Comparison of ENCODE assay signal across 8 cellular contexts in genomic region chrX:107714196-107714811, GRCh38.
DNase-seq lines count a peak whose midpoint lies in the region; ATAC-seq and TF ChIP-seq lines count a peak whose summit lies in the region.

No MANE protein-coding gene starts in this region.

- ATAC-seq in HG02610 (IDR thresholded peaks at IDR 0.05; ENCODE audit: unreplicated experiment) (no peak), HG03025 (IDR thresholded peaks at IDR 0.05; ENCODE audit: low FRiP score, unreplicated experiment) (no peak)

- peaks cover 24% of the 10 kb centered on the region for H3K36me3 ChIP-seq in CD8-positive, alpha-beta memory T cell (ENCODE audit: insufficient read depth, low read length)
- H3K36me3 ChIP-seq in endodermal cell (ENCODE audit: control insufficient read depth, insufficient read depth, low read length) (no peaks in the 10 kb centered on the region), ovary (no peaks in the 10 kb centered on the region)

- peak overlapping the region; percentile 85 for H3K4me3 ChIP-seq in CD8-positive, alpha-beta memory T cell (ENCODE audit: low read length)
- H3K4me3 ChIP-seq in endodermal cell (ENCODE audit: low read length) (no peak overlapping the region), ovary (peak overlapping the region; percentile 50)

- DNase-seq in CD8-positive, alpha-beta memory T cell = peak in 3 of 5 donors; percentile 8 to 52 (median 46)
- DNase-seq in T-helper 1 cell = peak in 3 of 5 donors; percentile 13 to 27 (median 17)
- peak; percentile 72 for DNase-seq in endodermal cell
- DNase-seq in ovary = no peak
- no peak for DNase-seq in medulla oblongata (ENCODE audit: extremely low spot score)
- DNase-seq in H4 (ENCODE audit: low spot score) = no peak

- peak overlapping the region; percentile 86 to 100 (median 99) for H3K27ac Mint-ChIP-seq in CD8-positive, alpha-beta memory T cell
- H3K27ac Mint-ChIP-seq in endodermal cell = no peak overlapping the region

- TF ChIP-seq CTCF in endodermal cell (conservative IDR thresholded peaks at IDR 0.05) (peak; percentile 59), ovary (IDR thresholded peaks at IDR 0.05) (peak in 1 of 3 donors; percentile 21)

- TF ChIP-seq POLR2A in ovary (IDR thresholded peaks at IDR 0.05) = no peak

- H3K4me1 ChIP-seq in CD8-positive, alpha-beta memory T cell (ENCODE audit: insufficient read depth, low read length) = peaks cover 64% of the 10 kb centered on the region
- no peaks in the 10 kb centered on the region for H3K4me1 ChIP-seq in endodermal cell (ENCODE audit: control insufficient read depth, insufficient read depth, low read length)
- H3K4me1 ChIP-seq in ovary (ENCODE audit: insufficient read depth) = peaks cover 10% of the 10 kb centered on the region

- TF ChIP-seq EP300 in ovary (IDR thresholded peaks at IDR 0.05) = no peak

- no peaks in the 10 kb centered on the region for H3K27me3 ChIP-seq in CD8-positive, alpha-beta memory T cell (ENCODE audit: insufficient read depth, low read length, poor library complexity, severe bottlenecking)
- peaks cover 14% of the 10 kb centered on the region for H3K27me3 ChIP-seq in endodermal cell (ENCODE audit: control insufficient read depth, insufficient read depth, low read length, poor library complexity, severe bottlenecking)
- no peaks in the 10 kb centered on the region for H3K27me3 ChIP-seq in ovary

- peaks cover 0 to 43% of the 10 kb centered on the region in 2 donors for H3K27me3 Mint-ChIP-seq in CD8-positive, alpha-beta memory T cell
- peaks cover 29% of the 10 kb centered on the region for H3K27me3 Mint-ChIP-seq in endodermal cell (ENCODE audit: insufficient read depth)

- CTCF ChIA-PET in CD8-positive, alpha-beta memory T cell (lab: Charles Lee) = interaction anchor here (1.2 to 16.7 kb wide), 4 partner anchors 26 to 62 kb away, joined by 5 to 300 read pairs (median 43); partner anchors contain the start of genes NCBP2L and TSC22D3

- H3K9me3 Mint-ChIP-seq in CD8-positive, alpha-beta memory T cell = peaks cover 0 to 16% (median 4%) of the 10 kb centered on the region in 5 donors
- H3K9me3 Mint-ChIP-seq in endodermal cell = no peaks in the 10 kb centered on the region

- no peak overlapping the region for H3K9ac ChIP-seq in endodermal cell (ENCODE audit: extremely low read depth, low read length, poor library complexity, severe bottlenecking)

- 87 to 92% methylated on average over 2 to 9 of the region's 9 CpGs for WGBS in endodermal cell (ENCODE audit: insufficient coverage in 1 of 2, insufficient read length in 1 of 2), 2 experiments
- WGBS in ovary, 3 donors = 59 to 70% (median 66%) methylated on average over 9 of the region's 9 CpGs

- POLR2A ChIA-PET in CD8-positive, alpha-beta memory T cell (lab: Charles Lee) = interaction anchor here (1.3 to 10.5 kb wide), 2 partner anchors 38 to 61 kb away, joined by 5 to 330 read pairs; partner anchors contain the start of gene TSC22D3

- H3K9me3 ChIP-seq in CD8-positive, alpha-beta memory T cell (ENCODE audit: low read length) = no peaks in the 10 kb centered on the region
- no peaks in the 10 kb centered on the region for H3K9me3 ChIP-seq in endodermal cell (ENCODE audit: control insufficient read depth, low read length)
- no peaks in the 10 kb centered on the region for H3K9me3 ChIP-seq in ovary

- H3K36me3 Mint-ChIP-seq in CD8-positive, alpha-beta memory T cell = peaks cover 15 to 40% (median 16%) of the 10 kb centered on the region in 3 donors
- H3K36me3 Mint-ChIP-seq in endodermal cell (ENCODE audit: low read depth) = no peaks in the 10 kb centered on the region

- peak overlapping the region; percentile 92 to 100 (median 94) for H3K4me3 Mint-ChIP-seq in CD8-positive, alpha-beta memory T cell
- no peak overlapping the region for H3K4me3 Mint-ChIP-seq in endodermal cell

- H3K27ac ChIP-seq in CD8-positive, alpha-beta memory T cell (ENCODE audit: low read depth, low read length) = peak overlapping the region; percentile 99
- H3K27ac ChIP-seq in endodermal cell (ENCODE audit: low read depth, low read length) (no peak overlapping the region), ovary (peak overlapping the region in 1 of 2 donors; percentile 96)

- intact Hi-C loops in ovary (cut with DNase I) = loop anchor here in 2 of 4 donors (5.0 to 10.0 kb wide), 2 partner anchors 37 to 60 kb away; partner anchors contain the start of genes NCBP2L (in 1 of the 2) and TSC22D3 (in 1 of the 2)

- peaks cover 70 to 82% (median 78%) of the 10 kb centered on the region in 3 donors for H3K4me1 Mint-ChIP-seq in CD8-positive, alpha-beta memory T cell
- peaks cover 24% of the 10 kb centered on the region for H3K4me1 Mint-ChIP-seq in endodermal cell

Comparison
In these comparisons a context has a peak if more than half of its experiments do, and no peak if none do; other contexts are left out.
1. DNase-seq: peak in CD8-positive, alpha-beta memory T cell (3 of 5), T-helper 1 cell (3 of 5) and endodermal cell (single experiment); none in ovary (0 of 5), medulla oblongata (single experiment) and H4 (single experiment).